18 cellular contexts compared by ENCODE assay signal in the genomic region with DNA sequence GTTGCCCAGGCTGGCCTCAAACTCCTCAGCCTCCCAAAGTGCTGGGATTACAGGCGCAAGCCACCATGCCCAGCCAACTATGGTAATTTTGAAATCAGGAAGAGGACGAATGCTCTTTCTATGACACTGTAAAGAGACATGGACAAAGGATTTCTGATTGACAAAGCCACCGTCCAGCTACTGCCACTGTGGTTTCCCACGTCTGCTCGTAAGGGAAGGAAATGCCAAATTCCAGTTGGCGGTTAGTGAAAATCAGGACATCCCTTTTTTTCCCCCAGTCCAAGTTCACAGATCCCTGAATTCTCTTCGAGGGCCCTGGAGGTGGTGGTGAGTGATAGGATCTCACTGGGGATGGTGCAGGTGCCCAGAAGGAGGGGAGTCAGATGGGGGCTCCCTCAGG. TPM values are rescaled to one million over a fixed set of nuclear protein-coding genes. Genes with fewer than 3 reads are reported as not detected.
"Had no signal": no experiment of that assay in that cellular context is flagged by ENCODE, and none has a peak within 500 bp of the region (broad histone marks: within the 10 kb centered on the region; RNA-seq: fewer than 3 reads in every experiment).

No MANE protein-coding gene starts in this region.

- H3K36me3 ChIP-seq: heart right ventricle, left ventricle myocardium inferior, ovary, right lobe of liver had no signal

- H3K27me3 ChIP-seq: ovary, right lobe of liver had no signal

- H3K9me3 ChIP-seq: heart right ventricle, left ventricle myocardium inferior, ovary, right lobe of liver had no signal

- DNase-seq: activated B cell treated with CpG ODN at 0.5 μM for 24 hours; activated CD4-positive, alpha-beta memory T cell treated with anti-CD3 and anti-CD28 coated beads, Interleukin-2, amount 10 ng/mL, durations not matched to agents 7 days and 5 days; activated CD4-positive, alpha-beta T cell treated with anti-CD3 and anti-CD28 coated beads for 4 hours; activated CD8-positive, alpha-beta memory T cell treated with anti-CD3 and anti-CD28 coated beads, Interleukin-2, amount 10 ng/mL, durations not matched to agents 7 days and 5 days; amniotic stem cell; heart right ventricle; immature natural killer cell; kidney glomerular epithelial cell; left ventricle myocardium inferior; nephron progenitor cell; ovary; right lobe of liver; small intestine; stimulated activated CD4-positive, alpha-beta T cell treated with anti-CD3 and anti-CD28 coated beads, Interleukin-4, amount 100 ng/mL, for 1 hour; stimulated activated naive CD8-positive, alpha-beta T cell treated with anti-CD3 and anti-CD28 coated beads, Interleukin-15, amount 100 ng/mL, for 72 hours; SW 1271 had no signal

- H3K27ac ChIP-seq: heart right ventricle, left ventricle myocardium inferior, ovary, right lobe of liver had no signal

- H3K4me3 ChIP-seq: heart right ventricle, left ventricle myocardium inferior, ovary, right lobe of liver had no signal

- ATAC-seq: activated CD8-positive, alpha-beta memory T cell treated with anti-CD3 and anti-CD28 coated beads, Interleukin-2, amount 10 ng/mL, durations not matched to agents 7 days and 5 days; esophagus mucosa; right lobe of liver; stimulated activated naive CD8-positive, alpha-beta T cell treated with anti-CD3 and anti-CD28 coated beads, Interleukin-15, amount 100 ng/mL, for 72 hours had no signal

RNA-seq across cellular contexts. Expression of a gene that starts 31.2 kb away (rescaled TPM):
- total RNA-seq: temporal lobe had no signal
